Comparison of ENCODE assay signal across 1 cellular context in the genomic region with DNA sequence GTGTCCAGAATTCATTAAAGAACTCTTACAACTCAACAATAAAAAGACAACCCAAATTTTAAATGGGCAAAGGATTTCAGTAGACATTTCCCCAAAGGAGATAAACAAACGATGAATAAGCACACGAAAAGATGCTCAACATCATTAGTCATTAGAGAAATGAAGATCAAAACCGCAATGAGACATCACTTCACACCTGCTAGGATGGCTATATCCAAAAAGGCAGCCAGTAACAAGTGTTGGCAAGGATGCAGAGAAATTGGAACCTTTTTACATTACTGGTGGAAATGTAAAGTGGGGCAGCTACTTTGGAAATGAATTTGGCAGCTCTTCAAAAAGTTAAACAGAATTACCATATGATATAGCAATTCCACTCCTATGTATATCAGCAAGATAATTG.
TF ChIP-seq lines count a peak whose summit lies in the region.

No MANE protein-coding gene starts in this region.

TF ChIP-seq in HepG2, 621 proteins besides CTCF, POLR2A, EP300 and RAD21 (continued from another document):
- no peak for TF ChIP-seq ZNF614 (CRISPR knock-in tag; IDR thresholded peaks at IDR 0.05; ENCODE audit: borderline replicate concordance)
- no peak for TF ChIP-seq NCOA2 (CRISPR knock-in tag; IDR thresholded peaks at IDR 0.05)
